24 cellular contexts compared by ENCODE assay signal in the genomic region with DNA sequence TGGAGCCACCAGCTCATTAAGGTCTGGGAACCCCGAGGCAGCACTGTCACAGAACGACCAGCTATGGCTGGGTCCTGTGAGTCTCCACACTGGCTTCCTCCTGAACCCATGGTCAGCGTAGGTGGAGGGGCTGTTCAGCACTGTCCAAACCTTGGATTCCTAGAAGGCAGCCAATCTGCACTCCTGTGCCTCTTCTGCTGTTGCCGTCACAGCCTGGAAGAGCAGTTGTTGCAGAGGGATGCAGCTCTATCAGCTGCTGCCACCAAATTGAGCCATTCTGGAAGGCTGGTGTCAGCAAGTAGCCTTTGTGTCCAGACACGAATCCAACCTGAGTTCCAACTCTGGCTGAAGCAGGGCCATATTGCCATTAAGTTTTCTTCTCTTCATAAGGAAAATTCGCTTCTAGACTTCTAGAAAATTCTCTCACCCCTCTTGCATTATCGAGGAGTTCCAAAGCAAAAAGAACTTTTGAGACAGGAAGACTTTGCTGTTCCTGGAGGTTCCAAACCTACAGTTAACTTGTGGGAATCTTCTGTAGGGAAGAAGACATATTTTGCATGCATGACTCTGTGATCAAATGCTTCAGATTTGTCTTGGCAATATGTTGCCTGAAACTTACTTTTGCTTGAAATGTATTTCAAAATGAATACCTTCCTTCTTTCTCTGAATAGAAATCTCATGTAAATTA.
DNase-seq lines count a peak whose midpoint lies in the region; ATAC-seq, FAIRE-seq and TF ChIP-seq lines count a peak whose summit lies in the region.
"Had no signal": no experiment of that assay in that cellular context is flagged by ENCODE, and none has a peak within 500 bp of the region (broad histone marks: within the 10 kb centered on the region; RNA-seq: fewer than 3 reads in every experiment).

No MANE protein-coding gene starts in this region.

- H3K27me3 Mint-ChIP-seq in natural killer cell treated with Interleukin-12 subunit alpha and Interleukin-12 subunit beta and Interleukin-15 and Interleukin-18, amount 100 ng/mL, for 72 hours = peaks cover 5 to 10% of the 10 kb centered on the region in 2 donors
- H3K27me3 Mint-ChIP-seq in natural killer cell (ENCODE audit: low read depth in 2 of 2) = peaks cover 7 to 16% of the 10 kb centered on the region in 2 donors
- peaks cover 24% of the 10 kb centered on the region for H3K27me3 Mint-ChIP-seq in stimulated activated naive CD8-positive, alpha-beta T cell treated with anti-CD3 and anti-CD28 coated beads, Interleukin-15, amount 100 ng/mL, for 72 hours
- H3K27me3 Mint-ChIP-seq: CD4-positive, alpha-beta T cell had no signal

- H3K27ac ChIP-seq in K562 (ENCODE audit: extremely low read depth, low read depth, low read length) (peak overlapping the region; percentile 7; the same call in 1 of the 3 replicates), dorsolateral prefrontal cortex (no peak overlapping the region)
- H3K27ac ChIP-seq: BLaER1, C4-2B had no signal

- H3K27ac Mint-ChIP-seq in natural killer cell treated with Interleukin-12 subunit alpha and Interleukin-12 subunit beta and Interleukin-15 and Interleukin-18, amount 100 ng/mL, for 72 hours = no peak overlapping the region
- H3K27ac Mint-ChIP-seq in natural killer cell = no peak overlapping the region
- H3K27ac Mint-ChIP-seq in stimulated activated effector memory CD8-positive, alpha-beta T cell treated with anti-CD3 and anti-CD28 coated beads, Interleukin-12 subunit alpha, Interleukin-12 subunit beta, amount 100 ng/mL, for 72 hours = no peak overlapping the region
- peak overlapping the region in 1 of 2 donors; percentile 69 for H3K27ac Mint-ChIP-seq in stimulated activated naive CD8-positive, alpha-beta T cell treated with anti-CD3 and anti-CD28 coated beads, Interleukin-15, amount 100 ng/mL, for 72 hours
- H3K27ac Mint-ChIP-seq: B cell; CD4-positive, alpha-beta T cell; CD8-positive, alpha-beta memory T cell; GM23338; H9 had no signal

- no peak for FAIRE-seq in K562 (lab: Jason Lieb, UNC)
- FAIRE-seq: D721Med, GM12891, GM18507, GM19239 had no signal

- H3K4me3 Mint-ChIP-seq in natural killer cell treated with Interleukin-12 subunit alpha and Interleukin-12 subunit beta and Interleukin-15 and Interleukin-18, amount 100 ng/mL, for 72 hours = no peak overlapping the region
- H3K4me3 Mint-ChIP-seq in natural killer cell = no peak overlapping the region
- no peak overlapping the region for H3K4me3 Mint-ChIP-seq in stimulated activated effector memory CD8-positive, alpha-beta T cell treated with anti-CD3 and anti-CD28 coated beads, Interleukin-12 subunit alpha, Interleukin-12 subunit beta, amount 100 ng/mL, for 72 hours
- H3K4me3 Mint-ChIP-seq in stimulated activated naive CD8-positive, alpha-beta T cell treated with anti-CD3 and anti-CD28 coated beads, Interleukin-15, amount 100 ng/mL, for 72 hours = no peak overlapping the region
- H3K4me3 Mint-ChIP-seq: B cell; CD4-positive, alpha-beta T cell; CD8-positive, alpha-beta memory T cell; GM23338; H9 had no signal

- no peaks in the 10 kb centered on the region for H3K9me3 ChIP-seq in K562 (replicated peaks; ENCODE audit: control insufficient read depth, insufficient read depth, low read depth, low read length)
- H3K9me3 ChIP-seq: BLaER1 had no signal

- in situ Hi-C loops in K562 (cut with MboI) = no loop called here

- no peaks in the 10 kb centered on the region for H3K9me1 ChIP-seq in K562 (ENCODE audit: control insufficient read depth, insufficient read depth, low read length)

- H3K79me2 ChIP-seq in K562 (ENCODE audit: control insufficient read depth, insufficient read depth, low read length) = no peaks in the 10 kb centered on the region

- no peaks in the 10 kb centered on the region for H4K20me1 ChIP-seq in K562 (replicated peaks; ENCODE audit: control insufficient read depth, insufficient read depth, low read length)
- H4K20me1 ChIP-seq: BLaER1 had no signal

- BruUV-seq in K562 (replicated peaks; lab: Mats Ljungman, UMichigan) = TSS peak; percentile 98

- H3K36me3 ChIP-seq in K562 (ENCODE audit: control insufficient read depth, insufficient read depth, low read length) = no peaks in the 10 kb centered on the region
- H3K36me3 ChIP-seq: BLaER1 had no signal

- TF ChIP-seq RAD21 in K562 (CRISPR knock-in tag; conservative IDR thresholded peaks at IDR 0.05 in 1 of 2, IDR thresholded peaks at IDR 0.05 in 1 of 2) = no peak

- peak overlapping the region; percentile 7; the same call in 1 of the 2 replicates for H3K4me2 ChIP-seq in K562 (ENCODE audit: insufficient read depth, low read length)
- H3K4me2 ChIP-seq: BLaER1, GM23338 had no signal

- TF ChIP-seq CTCF in natural killer cell (IDR thresholded peaks at IDR 0.05) (no peak), K562 (IDR thresholded peaks at IDR 0.05 in 2 of 3, conservative IDR thresholded peaks at IDR 0.05 in 1 of 3; ENCODE audit: insufficient read depth in 2 of 3, low read depth in 1 of 3, low read length in 3 of 3) (no peak), dorsolateral prefrontal cortex (IDR thresholded peaks at IDR 0.05 in 54 of 56, conservative IDR thresholded peaks at IDR 0.05 in 2 of 56; ENCODE audit: low read depth in 1 of 56, partially characterized antibody in 56 of 56) (no peak)

- intact Hi-C loops in natural killer cell (cut with micrococcal nuclease) = no loop called here
- intact Hi-C loops in K562 (cut with micrococcal nuclease) = no loop called here
- intact Hi-C loops in dorsolateral prefrontal cortex (cut with DNase I) = no loop called here

- H3K9ac ChIP-seq in K562 (ENCODE audit: insufficient read depth in 1 of 2, low read depth in 2 of 2, low read length in 2 of 2) = peak overlapping the region in 1 of 2 experiments; percentile 66; a peak in 2 of 4 replicates
- H3K9ac ChIP-seq: BLaER1 had no signal

- POLR2A ChIA-PET in K562 (lab: Yijun Ruan, JAX) = interaction anchor here (0.6 to 4.1 kb wide), 4 partner anchors 9 to 1714 kb away, joined by 3 to 16 read pairs (median 4); no protein-coding TSS in a partner anchor

- no peaks in the 10 kb centered on the region for H3K4me1 Mint-ChIP-seq in natural killer cell treated with Interleukin-12 subunit alpha and Interleukin-12 subunit beta and Interleukin-15 and Interleukin-18, amount 100 ng/mL, for 72 hours (ENCODE audit: low read depth in 2 of 2)
- no peaks in the 10 kb centered on the region for H3K4me1 Mint-ChIP-seq in natural killer cell
- no peaks in the 10 kb centered on the region for H3K4me1 Mint-ChIP-seq in stimulated activated effector memory CD8-positive, alpha-beta T cell treated with anti-CD3 and anti-CD28 coated beads, Interleukin-12 subunit alpha, Interleukin-12 subunit beta, amount 100 ng/mL, for 72 hours
- no peaks in the 10 kb centered on the region for H3K4me1 Mint-ChIP-seq in stimulated activated naive CD8-positive, alpha-beta T cell treated with anti-CD3 and anti-CD28 coated beads, Interleukin-15, amount 100 ng/mL, for 72 hours
- H3K4me1 Mint-ChIP-seq: B cell; CD8-positive, alpha-beta memory T cell; GM23338 had no signal

- H2AFZ ChIP-seq in K562 (ENCODE audit: low read depth, low read length) = peak overlapping the region; percentile 91
- H2AFZ ChIP-seq: GM23338 had no signal

- 32% methylated on average over 7 of the region's 7 CpGs for WGBS in K562 (ENCODE audit: insufficient coverage, low coverage, missing lambda C conversion rate)

- H3K36me3 Mint-ChIP-seq in natural killer cell treated with Interleukin-12 subunit alpha and Interleukin-12 subunit beta and Interleukin-15 and Interleukin-18, amount 100 ng/mL, for 72 hours = no peaks in the 10 kb centered on the region
- no peaks in the 10 kb centered on the region for H3K36me3 Mint-ChIP-seq in natural killer cell
- H3K36me3 Mint-ChIP-seq in stimulated activated effector memory CD8-positive, alpha-beta T cell treated with anti-CD3 and anti-CD28 coated beads, Interleukin-12 subunit alpha, Interleukin-12 subunit beta, amount 100 ng/mL, for 72 hours = no peaks in the 10 kb centered on the region
- H3K36me3 Mint-ChIP-seq: CD8-positive, alpha-beta memory T cell had no signal

- peak; percentile 81 for TF ChIP-seq POLR2A in K562 (conservative IDR thresholded peaks at IDR 0.05)

- peaks cover 25 to 48% of the 10 kb centered on the region in 2 experiments for H3K4me1 ChIP-seq in K562 (replicated peaks in 1 of 2; ENCODE audit: control insufficient read depth in 2 of 2, insufficient read depth in 2 of 2, low read length in 2 of 2)

- H3K9me3 Mint-ChIP-seq in natural killer cell treated with Interleukin-12 subunit alpha and Interleukin-12 subunit beta and Interleukin-15 and Interleukin-18, amount 100 ng/mL, for 72 hours = no peaks in the 10 kb centered on the region
- H3K9me3 Mint-ChIP-seq in natural killer cell = no peaks in the 10 kb centered on the region
- no peaks in the 10 kb centered on the region for H3K9me3 Mint-ChIP-seq in stimulated activated effector memory CD8-positive, alpha-beta T cell treated with anti-CD3 and anti-CD28 coated beads, Interleukin-12 subunit alpha, Interleukin-12 subunit beta, amount 100 ng/mL, for 72 hours
- H3K9me3 Mint-ChIP-seq in stimulated activated naive CD8-positive, alpha-beta T cell treated with anti-CD3 and anti-CD28 coated beads, Interleukin-15, amount 100 ng/mL, for 72 hours = no peaks in the 10 kb centered on the region
- H3K9me3 Mint-ChIP-seq: CD4-positive, alpha-beta T cell; CD8-positive, alpha-beta memory T cell; GM23338 had no signal

- TF ChIP-seq EP300 in K562 (IDR thresholded peaks at IDR 0.05; ENCODE audit: low read length) = no peak

- CTCF ChIA-PET in K562 (lab: Yijun Ruan, JAX; ENCODE audit: low intra/inter-chr PET ratio) = no interaction called here

- H3K27me3 ChIP-seq in K562 (ENCODE audit: control insufficient read depth in 2 of 2, insufficient read depth in 2 of 2, low read length in 2 of 2) (no peaks in the 10 kb centered on the region), dorsolateral prefrontal cortex (no peaks in the 10 kb centered on the region)
- H3K27me3 ChIP-seq: BLaER1 had no signal

- DNase-seq in natural killer cell treated with Interleukin-12 subunit alpha and Interleukin-12 subunit beta and Interleukin-15 and Interleukin-18, amount 100 ng/mL, for 72 hours (ENCODE audit: low spot score) = no peak
- DNase-seq in natural killer cell (no peak), K562 (ENCODE audit: extremely low read depth in 1 of 4, low spot score in 3 of 4) (peak in 3 of 4 experiments; percentile 22 to 66 (median 44)), dorsolateral prefrontal cortex (no peak)
- DNase-seq in stimulated activated effector memory CD8-positive, alpha-beta T cell treated with anti-CD3 and anti-CD28 coated beads, Interleukin-12 subunit alpha, Interleukin-12 subunit beta, amount 100 ng/mL, for 72 hours (ENCODE audit: low spot score in 2 of 2) = no peak
- DNase-seq in stimulated activated naive CD8-positive, alpha-beta T cell treated with anti-CD3 and anti-CD28 coated beads, Interleukin-15, amount 100 ng/mL, for 72 hours = no peak
- no peak for DNase-seq in NK-92 treated with Interleukin-12 subunit alpha and Interleukin-12 subunit beta, amount 100 ng/mL, for 24 hours (lab: John Stamatoyannopoulos, UW)
- DNase-seq: CD4-positive, alpha-beta T cell; CD8-positive, alpha-beta memory T cell; DMS 273 treated with DMSO at 0.1 percent for 48 hours; DMS79; EL; GDM1; H9 had no signal

- no peak overlapping the region for H3K4me3 ChIP-seq in K562
- no peak overlapping the region for H3K4me3 ChIP-seq in dorsolateral prefrontal cortex
- H3K4me3 ChIP-seq: BLaER1, GM23338 had no signal

- ATAC-seq in natural killer cell treated with Interleukin-12 subunit alpha and Interleukin-12 subunit beta and Interleukin-15 and Interleukin-18, amount 100 ng/mL, for 72 hours = peak; percentile 37 to 48
- ATAC-seq in natural killer cell (no peak), K562 (peak; percentile 57), GM19395 (IDR thresholded peaks at IDR 0.05; ENCODE audit: unreplicated experiment) (no peak)
- ATAC-seq in stimulated activated effector memory CD8-positive, alpha-beta T cell treated with anti-CD3 and anti-CD28 coated beads, Interleukin-12 subunit alpha, Interleukin-12 subunit beta, amount 100 ng/mL, for 72 hours = peak; percentile 25
- peak; percentile 28 for ATAC-seq in stimulated activated naive CD8-positive, alpha-beta T cell treated with anti-CD3 and anti-CD28 coated beads, Interleukin-15, amount 100 ng/mL, for 72 hours
- ATAC-seq: GM23338, HCT116 had no signal

Comparison
In these comparisons a context has a peak if more than half of its experiments do, and no peak if none do; other contexts are left out.
1. ATAC-seq: peak in natural killer cell treated with Interleukin-12 subunit alpha and Interleukin-12 subunit beta and Interleukin-15 and Interleukin-18, amount 100 ng/mL, for 72 hours (2 of 2), K562 (single experiment), stimulated activated effector memory CD8-positive, alpha-beta T cell treated with anti-CD3 and anti-CD28 coated beads, Interleukin-12 subunit alpha, Interleukin-12 subunit beta, amount 100 ng/mL, for 72 hours (single experiment) and stimulated activated naive CD8-positive, alpha-beta T cell treated with anti-CD3 and anti-CD28 coated beads, Interleukin-15, amount 100 ng/mL, for 72 hours (single experiment); none in natural killer cell (0 of 3) and GM19395 (single experiment).
2. DNase-seq: peak in K562 (3 of 4); none in natural killer cell treated with Interleukin-12 subunit alpha and Interleukin-12 subunit beta and Interleukin-15 and Interleukin-18, amount 100 ng/mL, for 72 hours (single experiment), natural killer cell (single experiment), stimulated activated effector memory CD8-positive, alpha-beta T cell treated with anti-CD3 and anti-CD28 coated beads, Interleukin-12 subunit alpha, Interleukin-12 subunit beta, amount 100 ng/mL, for 72 hours (0 of 2), stimulated activated naive CD8-positive, alpha-beta T cell treated with anti-CD3 and anti-CD28 coated beads, Interleukin-15, amount 100 ng/mL, for 72 hours (0 of 2), NK-92 treated with Interleukin-12 subunit alpha and Interleukin-12 subunit beta, amount 100 ng/mL, for 24 hours (single experiment) and dorsolateral prefrontal cortex (0 of 10).